ENCODE assay signal across 18 cellular contexts in the genomic region with DNA sequence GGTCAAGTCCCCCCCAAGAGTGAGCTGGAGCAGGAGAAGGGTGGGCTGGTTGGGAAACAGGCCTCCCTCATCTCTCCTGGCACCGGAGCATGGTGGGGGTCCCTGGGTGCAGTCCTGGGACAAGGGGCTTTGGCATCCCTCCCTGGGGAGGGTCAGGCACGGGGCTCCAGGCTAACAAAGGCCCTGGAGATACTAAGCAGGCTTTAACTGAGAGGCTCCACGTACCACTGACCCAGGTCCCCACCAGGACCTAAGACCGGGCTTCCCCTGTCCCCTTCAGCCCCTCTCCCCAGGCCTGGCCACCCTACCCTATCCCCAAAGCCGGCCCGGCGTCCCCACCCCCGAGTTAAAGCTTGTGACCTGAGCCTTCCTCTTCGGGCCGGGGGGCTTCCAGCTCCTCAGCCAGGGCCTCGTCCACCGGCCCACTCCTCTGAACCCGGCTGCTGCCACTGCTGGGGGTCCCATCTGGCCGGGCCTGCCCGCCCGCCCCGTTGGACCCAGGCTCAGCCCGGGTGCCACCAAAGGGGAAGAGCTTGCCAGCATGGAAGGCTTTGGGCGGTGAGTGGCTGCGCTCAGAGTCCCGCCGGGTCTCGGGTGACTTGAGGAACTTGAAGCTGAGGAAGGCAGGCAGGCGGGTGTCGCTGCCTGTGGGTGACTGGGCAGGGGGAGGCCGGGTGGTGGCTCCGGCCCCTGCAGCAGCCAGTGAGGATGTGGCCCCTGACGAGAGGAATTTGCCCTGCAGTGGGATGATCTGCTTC. TPM values are rescaled to one million over a fixed set of nuclear protein-coding genes. Genes with fewer than 3 reads are reported as not detected.
DNase-seq lines count a peak whose midpoint lies in the region; TF ChIP-seq lines count a peak whose summit lies in the region.
"Had no signal": no experiment of that assay in that cellular context is flagged by ENCODE, and none has a peak within 500 bp of the region (broad histone marks: within the 10 kb centered on the region; RNA-seq: fewer than 3 reads in every experiment).

No MANE protein-coding gene starts in this region.

- no peak overlapping the region for H3K4me3 ChIP-seq in hepatocyte
- H3K4me3 ChIP-seq in CD4-positive, alpha-beta memory T cell (ENCODE audit: low read length in 2 of 2), result no peak overlapping the region
- H3K4me3 ChIP-seq: psoas muscle, transverse colon had no signal

- peaks cover 12% of the 10 kb centered on the region for H3K4me1 ChIP-seq in hepatocyte (ENCODE audit: insufficient read depth)
- peaks cover 9% of the 10 kb centered on the region for H3K4me1 ChIP-seq in CD4-positive, alpha-beta memory T cell (ENCODE audit: insufficient read depth, low read length)
- H3K4me1 ChIP-seq: psoas muscle had no signal

- H3K9me2 ChIP-seq in hepatocyte (replicated peaks; ENCODE audit: insufficient read depth), result no peaks in the 10 kb centered on the region

- H3K36me3 Mint-ChIP-seq in CD4-positive, alpha-beta memory T cell, result peaks cover 9 to 14% of the 10 kb centered on the region in 2 donors

- no peak overlapping the region for H2AFZ ChIP-seq in hepatocyte

- H3K4me1 Mint-ChIP-seq in CD4-positive, alpha-beta memory T cell, result peaks cover 0 to 14% (median 5%) of the 10 kb centered on the region in 4 donors

- no peaks in the 10 kb centered on the region for H4K20me1 ChIP-seq in hepatocyte (ENCODE audit: insufficient read depth, poor library complexity, severe bottlenecking)

- no peak overlapping the region for H3K4me3 Mint-ChIP-seq in CD4-positive, alpha-beta memory T cell
- H3K4me3 Mint-ChIP-seq: activated CD8-positive, alpha-beta T cell treated with anti-CD3 and anti-CD28 coated beads for 36 hours; activated naive CD4-positive, alpha-beta T cell treated with anti-CD3 and anti-CD28 coated beads, Interleukin-2, amount 10 ng/mL, durations not matched to agents 7 days and 5 days; activated T-cell treated with anti-CD3 and anti-CD28 coated beads, Interleukin-2, amount 50 U/mL, for 24 hours; effector memory CD8-positive, alpha-beta T cell; neural crest cell had no signal

- H3K27me3 Mint-ChIP-seq in CD4-positive, alpha-beta memory T cell, result no peaks in the 10 kb centered on the region
- H3K27me3 Mint-ChIP-seq: activated CD8-positive, alpha-beta T cell treated with anti-CD3 and anti-CD28 coated beads for 36 hours; activated T-cell treated with anti-CD3 and anti-CD28 coated beads, Interleukin-2, amount 50 U/mL, for 24 hours; effector memory CD8-positive, alpha-beta T cell had no signal

- H3K27ac Mint-ChIP-seq in CD4-positive, alpha-beta memory T cell, result no peak overlapping the region
- H3K27ac Mint-ChIP-seq: activated CD8-positive, alpha-beta T cell treated with anti-CD3 and anti-CD28 coated beads for 36 hours; activated naive CD4-positive, alpha-beta T cell treated with anti-CD3 and anti-CD28 coated beads, Interleukin-2, amount 10 ng/mL, durations not matched to agents 7 days and 5 days; activated T-cell treated with anti-CD3 and anti-CD28 coated beads, Interleukin-2, amount 50 U/mL, for 24 hours; effector memory CD8-positive, alpha-beta T cell had no signal

- DNase-seq in GM20000 (ENCODE audit: low spot score) (peak; percentile 55), hepatocyte (ENCODE audit: low spot score) (peak; percentile 5), NOMO-1 treated with dmso at 0.1 percent for 144 hours (lab: John Stamatoyannopoulos, UW; ENCODE audit: unreplicated experiment) (no peak)
- no peak for DNase-seq in CD4-positive, alpha-beta memory T cell
- DNase-seq: activated CD4-positive, CD25-positive, alpha-beta regulatory T cell; activated T-cell treated with anti-CD3 and anti-CD28 coated beads, Interleukin-2, amount 50 U/mL, for 24 hours; cerebellar nuclear complex; DMS79 treated with DMSO at 0.1 percent for 48 hours; effector memory CD8-positive, alpha-beta T cell; NCI-H1417 treated with DMSO at 0.1 percent for 48 hours; NCI-H524; psoas muscle; T1000; transverse colon had no signal

- POLR2A ChIA-PET in CD4-positive, alpha-beta memory T cell (lab: Charles Lee; ENCODE audit: partially characterized antibody), result interaction anchor here (1.3 to 3.7 kb wide), 3 partner anchors 9 to 15 kb away, joined by 3 to 10 read pairs (median 4); a partner anchor contains a TSS

- no peaks in the 10 kb centered on the region for H3K27me3 ChIP-seq in hepatocyte
- no peaks in the 10 kb centered on the region for H3K27me3 ChIP-seq in CD4-positive, alpha-beta memory T cell (ENCODE audit: insufficient read depth, low read length)
- H3K27me3 ChIP-seq: ascending aorta had no signal

- H3K79me2 ChIP-seq in hepatocyte, result no peaks in the 10 kb centered on the region

- TF ChIP-seq CTCF in GM20000 (IDR thresholded peaks at IDR 0.05; ENCODE audit: extremely low read depth, missing control alignments), result no peak
- no peak for TF ChIP-seq CTCF in hepatocyte (IDR thresholded peaks at IDR 0.05; ENCODE audit: poor library complexity)

- no peaks in the 10 kb centered on the region for H3K9me3 ChIP-seq in hepatocyte (ENCODE audit: low read depth)
- H3K9me3 ChIP-seq in CD4-positive, alpha-beta memory T cell (ENCODE audit: control insufficient read depth in 1 of 2, low read length in 2 of 2), result no peaks in the 10 kb centered on the region
- H3K9me3 ChIP-seq: ascending aorta, psoas muscle, transverse colon had no signal

- H3K36me3 ChIP-seq in hepatocyte (replicated peaks; ENCODE audit: insufficient read depth, low read depth), result no peaks in the 10 kb centered on the region
- H3K36me3 ChIP-seq in CD4-positive, alpha-beta memory T cell (ENCODE audit: insufficient read depth, low read length), result peaks cover 12% of the 10 kb centered on the region

- CTCF ChIA-PET in CD4-positive, alpha-beta memory T cell (lab: Charles Lee; ENCODE audit: partially characterized antibody), result no interaction called here

- H3K4me2 ChIP-seq in hepatocyte, result no peak overlapping the region

- no peaks in the 10 kb centered on the region for H3K9me3 Mint-ChIP-seq in CD4-positive, alpha-beta memory T cell
- H3K9me3 Mint-ChIP-seq: activated CD8-positive, alpha-beta T cell treated with anti-CD3 and anti-CD28 coated beads for 36 hours; activated naive CD4-positive, alpha-beta T cell treated with anti-CD3 and anti-CD28 coated beads, Interleukin-2, amount 10 ng/mL, durations not matched to agents 7 days and 5 days; activated T-cell treated with anti-CD3 and anti-CD28 coated beads, Interleukin-2, amount 50 U/mL, for 24 hours; effector memory CD8-positive, alpha-beta T cell; neural crest cell had no signal

- intact Hi-C loops in CD4-positive, alpha-beta memory T cell (cut with micrococcal nuclease), result no loop called here

- WGBS in hepatocyte (ENCODE audit: low lambda C conversion rate, missing lambda C conversion rate), result 95% methylated on average over 18 of the region's 28 CpGs

- no peak overlapping the region for H3K27ac ChIP-seq in hepatocyte
- H3K27ac ChIP-seq in CD4-positive, alpha-beta memory T cell (ENCODE audit: low read depth, low read length), result no peak overlapping the region
- H3K27ac ChIP-seq: psoas muscle had no signal

RNA-seq across cellular contexts. Expression of a gene that starts 10.1 kb away (rescaled TPM):
- total RNA-seq in hepatocyte, result 4.6 and 7.3 TPM in 2 replicates
- polyA plus RNA-seq in hepatocyte, result 1.1 and 1.9 TPM in 2 replicates
- total RNA-seq in CD4-positive, alpha-beta memory T cell, result 10 to 100 TPM; 17.7 to 21.5 TPM
- polyA plus RNA-seq in CD4-positive, alpha-beta memory T cell, result under 1 TPM in 1 of 2 donors, not detected in 1; 0.11 TPM

RNA-seq across cellular contexts. Expression of a gene that starts 12.8 kb away (rescaled TPM):
- 18.1 and 20.9 TPM in 2 replicates for total RNA-seq in hepatocyte
- 13.2 and 18.1 TPM in 2 replicates for polyA plus RNA-seq in hepatocyte
- 10 to 100 TPM; 53.7 to 58.4 TPM for total RNA-seq in CD4-positive, alpha-beta memory T cell
- 10 to 100 TPM in 1 of 2 donors, 1 to 10 TPM in 1; 6.4 to 12.7 TPM for polyA plus RNA-seq in CD4-positive, alpha-beta memory T cell

RNA-seq across cellular contexts. Expression of a gene that starts 15.2 kb away (rescaled TPM):
- 29.4 and 43.1 TPM in 2 replicates for total RNA-seq in hepatocyte
- 59.4 and 60.0 TPM in 2 replicates for polyA plus RNA-seq in hepatocyte
- total RNA-seq in CD4-positive, alpha-beta memory T cell, result 10 to 100 TPM; 36.4 to 42.6 TPM
- 10 to 100 TPM; 31.6 to 42.6 TPM for polyA plus RNA-seq in CD4-positive, alpha-beta memory T cell

RNA-seq across cellular contexts. Expression of a gene that starts 18.9 kb away (rescaled TPM):
- total RNA-seq in hepatocyte, result 47.7 and 61.1 TPM in 2 replicates
- polyA plus RNA-seq in hepatocyte, result 113 and 131 TPM in 2 replicates
- 10 to 100 TPM; 69.4 to 74.1 TPM for total RNA-seq in CD4-positive, alpha-beta memory T cell
- 100 to 1,000 TPM; 231 to 250 TPM for polyA plus RNA-seq in CD4-positive, alpha-beta memory T cell

RNA-seq across cellular contexts. Expression of a gene that starts 21.3 kb away (rescaled TPM):
- total RNA-seq in hepatocyte, result 12.9 and 15.9 TPM in 2 replicates
- 17.6 and 19.3 TPM in 2 replicates for polyA plus RNA-seq in hepatocyte
- total RNA-seq in CD4-positive, alpha-beta memory T cell, result 10 to 100 TPM in 1 of 2 experiments, 1 to 10 TPM in 1; 9.3 to 10.1 TPM
- 1 to 10 TPM; 6.0 to 7.9 TPM for polyA plus RNA-seq in CD4-positive, alpha-beta memory T cell

Comparison
In these comparisons a context has a peak if more than half of its experiments do, and no peak if none do; other contexts are left out.
1. DNase-seq: peak in GM20000 (single experiment) and hepatocyte (single experiment); none in CD4-positive, alpha-beta memory T cell (0 of 5) and NOMO-1 treated with dmso at 0.1 percent for 144 hours (single experiment).